In genomic region chr17:8421571-8421970, GRCh38 we compare ENCODE assay signal across 27 cellular contexts. TPM values are rescaled to one million over a fixed set of nuclear protein-coding genes. Genes with fewer than 3 reads are reported as not detected.
DNase-seq lines count a peak whose midpoint lies in the region; ATAC-seq, FAIRE-seq and TF ChIP-seq lines count a peak whose summit lies in the region.
"Had no signal": no experiment of that assay in that cellular context is flagged by ENCODE, and none has a peak within 500 bp of the region (broad histone marks: within the 10 kb centered on the region; RNA-seq: fewer than 3 reads in every experiment).

No MANE protein-coding gene starts in this region.

- ATAC-seq in A549 (peak; percentile 44 to 47; a peak in 3 of 6 replicates), GM21423 (IDR thresholded peaks at IDR 0.05; ENCODE audit: unreplicated experiment) (no peak), GM21528 (IDR thresholded peaks at IDR 0.05; ENCODE audit: low FRiP score, unreplicated experiment) (no peak), mucosa of descending colon (no peak)
- ATAC-seq: activated CD8-positive, alpha-beta memory T cell treated with anti-CD3 and anti-CD28 coated beads, Interleukin-2, amount 10 ng/mL, durations not matched to agents 7 days and 5 days; activated naive CD8-positive, alpha-beta T cell treated with anti-CD3 and anti-CD28 coated beads, Interleukin-2, amount 50 U/mL, for 24 hours; left lung had no signal

- H3K4me3 ChIP-seq in A549 (no peak overlapping the region), endodermal cell (ENCODE audit: low read length) (no peak overlapping the region), mucosa of descending colon (no peak overlapping the region)
- H3K4me3 ChIP-seq: left lung, right atrium auricular region had no signal

- WGBS in A549 (ENCODE audit: missing lambda C conversion rate) = 28% methylated on average over 3 of the region's 3 CpGs
- 83 to 100% methylated on average over 2 to 3 of the region's 3 CpGs for WGBS in endodermal cell (ENCODE audit: insufficient coverage in 1 of 2, insufficient read length in 1 of 2), 2 experiments

- peaks cover 16% of the 10 kb centered on the region for H3K27me3 Mint-ChIP-seq in endodermal cell (ENCODE audit: insufficient read depth)

- H3K4me1 Mint-ChIP-seq in endodermal cell = no peaks in the 10 kb centered on the region
- H3K4me1 Mint-ChIP-seq: activated CD8-positive, alpha-beta memory T cell treated with anti-CD3 and anti-CD28 coated beads, Interleukin-2, amount 10 ng/mL, durations not matched to agents 7 days and 5 days; activated naive CD8-positive, alpha-beta T cell treated with anti-CD3 and anti-CD28 coated beads, Interleukin-2, amount 50 U/mL, for 24 hours; CD4-positive, CD25-positive, alpha-beta regulatory T cell had no signal

- POLR2A ChIA-PET in A549 (lab: Yijun Ruan, JAX) = no interaction called here

- no peak overlapping the region for H3K9ac ChIP-seq in endodermal cell (ENCODE audit: extremely low read depth, low read length, poor library complexity, severe bottlenecking)

- no peak overlapping the region for H3K27ac ChIP-seq in A549
- no peak overlapping the region for H3K27ac ChIP-seq in endodermal cell (ENCODE audit: low read depth, low read length)
- H3K27ac ChIP-seq: HL-60 had no signal

- peak; percentile 13 for FAIRE-seq in A549 (lab: Jason Lieb, UNC)
- FAIRE-seq: A204.1 had no signal

- no peaks in the 10 kb centered on the region for H3K9me3 ChIP-seq in A549
- H3K9me3 ChIP-seq in endodermal cell (ENCODE audit: control insufficient read depth, low read length) = no peaks in the 10 kb centered on the region
- H3K9me3 ChIP-seq in mucosa of descending colon = no peaks in the 10 kb centered on the region
- H3K9me3 ChIP-seq: left lung had no signal

- H3K9me3 Mint-ChIP-seq in endodermal cell = no peaks in the 10 kb centered on the region
- H3K9me3 Mint-ChIP-seq: activated naive CD8-positive, alpha-beta T cell treated with anti-CD3 and anti-CD28 coated beads, Interleukin-2, amount 50 U/mL, for 24 hours had no signal

- H3K4me2 ChIP-seq in A549 = no peak overlapping the region

- no peaks in the 10 kb centered on the region for H3K36me3 Mint-ChIP-seq in endodermal cell (ENCODE audit: low read depth)
- H3K36me3 Mint-ChIP-seq: activated CD8-positive, alpha-beta memory T cell treated with anti-CD3 and anti-CD28 coated beads, Interleukin-2, amount 10 ng/mL, durations not matched to agents 7 days and 5 days; brain; CD4-positive, CD25-positive, alpha-beta regulatory T cell had no signal

- H3K27me3 ChIP-seq in endodermal cell (ENCODE audit: control insufficient read depth, insufficient read depth, low read length, poor library complexity, severe bottlenecking) = peaks cover 18% of the 10 kb centered on the region
- H3K27me3 ChIP-seq: left lung, right atrium auricular region had no signal

- CTCF ChIA-PET in A549 (lab: Yijun Ruan, JAX) = interaction anchor here (0.6 to 5.5 kb wide), 5 partner anchors 11 to 331 kb away, joined by 3 to 40 read pairs (median 3); no protein-coding TSS in a partner anchor

- H3K4me3 Mint-ChIP-seq in endodermal cell = no peak overlapping the region
- H3K4me3 Mint-ChIP-seq: activated CD8-positive, alpha-beta memory T cell treated with anti-CD3 and anti-CD28 coated beads, Interleukin-2, amount 10 ng/mL, durations not matched to agents 7 days and 5 days; activated naive CD8-positive, alpha-beta T cell treated with anti-CD3 and anti-CD28 coated beads, Interleukin-2, amount 50 U/mL, for 24 hours; brain; CD4-positive, CD25-positive, alpha-beta regulatory T cell had no signal

- DNase-seq in A549 (ENCODE audit: low read depth in 1 of 2, low spot score in 1 of 2) (peak in 1 of 2 experiments; percentile 27), LHCN-M2 (ENCODE audit: low read depth) (peak; percentile 59), endodermal cell (peak; percentile 41), myocyte (ENCODE audit: low read depth) (peak; percentile 57), UCSD-AML1 (lab: John Stamatoyannopoulos, UW; ENCODE audit: unreplicated experiment) (no peak), mucosa of descending colon (no peak)
- DNase-seq: activated CD4-positive, alpha-beta T cell treated with anti-CD3 and anti-CD28 coated beads for 48 hours; activated CD8-positive, alpha-beta memory T cell treated with anti-CD3 and anti-CD28 coated beads, Interleukin-2, amount 10 ng/mL, durations not matched to agents 7 days and 5 days; activated naive CD8-positive, alpha-beta T cell treated with anti-CD3 and anti-CD28 coated beads, Interleukin-2, amount 50 U/mL, for 24 hours; CD4-positive, CD25-positive, alpha-beta regulatory T cell; DMS153; GDM1; glutamatergic neuron; HCEC 1CT; KG1; left lung; NCI-H1092; NCI-H2029 treated with DMSO at 0.1 percent for 48 hours; NCI-H524; stimulated activated naive CD4-positive, alpha-beta T cell treated with Interleukin-2 at 50 U/mL for 16 hours had no signal

- no peaks in the 10 kb centered on the region for H3K36me3 ChIP-seq in endodermal cell (ENCODE audit: control insufficient read depth, insufficient read depth, low read length)
- H3K36me3 ChIP-seq in mucosa of descending colon (ENCODE audit: low read depth) = no peaks in the 10 kb centered on the region
- H3K36me3 ChIP-seq: left lung, right atrium auricular region had no signal

- TF ChIP-seq EP300 in A549 (IDR thresholded peaks at IDR 0.05) = no peak

- peaks cover 43% of the 10 kb centered on the region for H3K4me1 ChIP-seq in A549
- no peaks in the 10 kb centered on the region for H3K4me1 ChIP-seq in endodermal cell (ENCODE audit: control insufficient read depth, insufficient read depth, low read length)
- H3K4me1 ChIP-seq in mucosa of descending colon (ENCODE audit: low read depth) = peaks cover 9% of the 10 kb centered on the region

- TF ChIP-seq CTCF in A549 (IDR thresholded peaks at IDR 0.05) (no peak), endodermal cell (conservative IDR thresholded peaks at IDR 0.05) (no peak), mucosa of descending colon (IDR thresholded peaks at IDR 0.05) (no peak)

- TF ChIP-seq RAD21 in A549 (conservative IDR thresholded peaks at IDR 0.05 in 1 of 2, IDR thresholded peaks at IDR 0.05 in 1 of 2) = no peak

- intact Hi-C loops in mucosa of descending colon (cut with DNase I, micrococcal nuclease) = no loop called here

- no peak overlapping the region for H3K27ac Mint-ChIP-seq in endodermal cell
- H3K27ac Mint-ChIP-seq: activated CD8-positive, alpha-beta memory T cell treated with anti-CD3 and anti-CD28 coated beads, Interleukin-2, amount 10 ng/mL, durations not matched to agents 7 days and 5 days; activated naive CD8-positive, alpha-beta T cell treated with anti-CD3 and anti-CD28 coated beads, Interleukin-2, amount 50 U/mL, for 24 hours; brain; CD4-positive, CD25-positive, alpha-beta regulatory T cell had no signal

- TF ChIP-seq POLR2A in A549 (IDR thresholded peaks at IDR 0.05; ENCODE audit: low read length) = no peak

TF ChIP-seq in A549, 52 proteins besides CTCF, POLR2A, EP300 and RAD21:
- TF ChIP-seq CEBPB (IDR thresholded peaks at IDR 0.05) = no peak
- TF ChIP-seq MAFK (IDR thresholded peaks at IDR 0.05; ENCODE audit: partially characterized antibody) = peak; percentile 99

RNA-seq across cellular contexts. Expression of gene NDEL1, which starts 14.1 kb away (rescaled TPM):
- polyA plus RNA-seq in A549 (2011; rRNA removed) = 71.0 and 91.0 TPM in 2 replicates
- polyA plus RNA-seq in A549 (2012; cell fraction: cytosol; rRNA removed) = 55.0 and 65.1 TPM in 2 replicates
- 115 and 146 TPM in 2 replicates for polyA plus RNA-seq in A549 (2012; cell fraction: nucleus; rRNA removed)
- polyA plus RNA-seq in A549 (2017; fragmentation: RNase III; extraction: RNeasy Plus Mini Kit Qiagen cat#74134 plus additional on column Dnase treatment) = 50.7 to 53.3 TPM (median 51.5 TPM) in 3 replicates
- 44.7 and 52.2 TPM in 2 replicates for polyA minus RNA-seq in A549 (2011; rRNA and poly(A)+ RNA removed)
- total RNA-seq in LHCN-M2 (2014; rRNA removed) = 52.4 and 69.1 TPM in 2 replicates
- polyA plus RNA-seq in LHCN-M2 (2012) = 36.6 TPM
- 10 to 100 TPM; 60.4 to 61.2 TPM for total RNA-seq in endodermal cell
- polyA plus RNA-seq in endodermal cell (2013, experiment 1 of 2) = 26.2 TPM
- polyA plus RNA-seq in endodermal cell (2013, experiment 2 of 2) = 26.3 TPM
- total RNA-seq in myocyte = 71.1 and 74.7 TPM in 2 replicates
- 58.5 TPM for polyA plus RNA-seq in myocyte (2012)
- total RNA-seq in mucosa of descending colon = 10 to 100 TPM; 57.5 to 80.5 (median 63.6) TPM

RNA-seq across cellular contexts. Expression of gene RNF222, which starts 23.9 kb away (rescaled TPM):
- polyA plus RNA-seq in A549 (2011; rRNA removed) (not detected in 2 replicates), A549 (2017; fragmentation: RNase III; extraction: RNeasy Plus Mini Kit Qiagen cat#74134 plus additional on column Dnase treatment) (not detected in 3 replicates)
- 0.01 TPM in 1 of 2 replicates, not detected in the other for polyA plus RNA-seq in A549 (2012; cell fraction: cytosol; rRNA removed)
- 0.01 TPM in 1 of 2 replicates, not detected in the other for polyA plus RNA-seq in A549 (2012; cell fraction: nucleus; rRNA removed)
- not detected in 2 replicates for polyA minus RNA-seq in A549 (2011; rRNA and poly(A)+ RNA removed)
- total RNA-seq in LHCN-M2 (2014; rRNA removed) (not detected in 2 replicates), endodermal cell (not detected), myocyte (not detected in 2 replicates), mucosa of descending colon (not detected)
- polyA plus RNA-seq in LHCN-M2 (2012) = 0.02 TPM
- polyA plus RNA-seq in endodermal cell (2013, experiment 1 of 2) = not detected
- polyA plus RNA-seq in endodermal cell (2013, experiment 2 of 2) = not detected
- polyA plus RNA-seq in myocyte (2012) = 0.08 TPM
- total RNA-seq: left lung, right atrium auricular region, ureter had no signal

RNA-seq across cellular contexts. Expression of gene RPL26, which starts 38.6 kb away (rescaled TPM):
- polyA plus RNA-seq in A549 (2011; rRNA removed) (6,286 and 7,141 TPM in 2 replicates), A549 (2017; fragmentation: RNase III; extraction: RNeasy Plus Mini Kit Qiagen cat#74134 plus additional on column Dnase treatment) (5,521 to 6,159 TPM (median 5,591 TPM) in 3 replicates)
- 3,627 and 5,145 TPM in 2 replicates for polyA plus RNA-seq in A549 (2012; cell fraction: cytosol; rRNA removed)
- 762 and 1,293 TPM in 2 replicates for polyA plus RNA-seq in A549 (2012; cell fraction: nucleus; rRNA removed)
- 905 and 1,060 TPM in 2 replicates for polyA minus RNA-seq in A549 (2011; rRNA and poly(A)+ RNA removed)
- total RNA-seq in LHCN-M2 (2014; rRNA removed) (2,622 and 3,054 TPM in 2 replicates), endodermal cell (1,000 to 10,000 TPM; 1,739 to 2,129 TPM), myocyte (2,711 and 2,984 TPM in 2 replicates), mucosa of descending colon (1,000 to 10,000 TPM; 1,217 to 1,361 (median 1,229) TPM)
- polyA plus RNA-seq in LHCN-M2 (2012) = 2,550 TPM
- 2,547 TPM for polyA plus RNA-seq in endodermal cell (2013, experiment 1 of 2)
- 2,470 TPM for polyA plus RNA-seq in endodermal cell (2013, experiment 2 of 2)
- 1,858 TPM for polyA plus RNA-seq in myocyte (2012)

Comparison
In these comparisons a context has a peak if more than half of its experiments do, and no peak if none do; other contexts are left out.
1. ATAC-seq: peak in A549 (2 of 2); none in GM21423 (single experiment), GM21528 (single experiment) and mucosa of descending colon (single experiment).
2. DNase-seq: peak in LHCN-M2 (single experiment), endodermal cell (single experiment) and myocyte (single experiment); none in UCSD-AML1 (single experiment) and mucosa of descending colon (0 of 3).